17 cellular contexts compared by ENCODE assay signal in the genomic region with DNA sequence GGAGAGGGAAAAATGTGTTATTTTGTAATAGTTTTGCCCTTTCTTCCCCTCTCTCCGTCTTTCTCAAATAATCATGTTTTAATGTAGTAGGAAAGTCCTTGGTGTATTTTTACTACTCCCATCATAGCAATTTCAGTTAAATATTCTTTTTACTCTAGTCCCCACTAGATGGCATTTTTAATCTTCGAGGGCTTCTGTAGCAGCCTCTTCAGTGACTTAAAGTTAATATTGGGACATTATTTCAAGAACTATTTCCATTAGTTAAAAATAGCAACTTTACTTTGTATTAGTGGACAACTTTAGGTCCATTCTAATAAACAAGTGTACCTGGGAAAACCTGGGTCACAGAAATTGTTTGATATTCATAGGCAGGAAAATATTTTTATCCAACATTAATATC. TPM values are rescaled to one million over a fixed set of nuclear protein-coding genes. Genes with fewer than 3 reads are reported as not detected.
DNase-seq lines count a peak whose midpoint lies in the region; ATAC-seq and TF ChIP-seq lines count a peak whose summit lies in the region.
"Had no signal": no experiment of that assay in that cellular context is flagged by ENCODE, and none has a peak within 500 bp of the region (broad histone marks: within the 10 kb centered on the region; RNA-seq: fewer than 3 reads in every experiment).

No MANE protein-coding gene starts in this region.

- H3K4me3 ChIP-seq in AG10803 (ENCODE audit: low read length) (no peak overlapping the region), Karpas-422 (ENCODE audit: low read length) (no peak overlapping the region), adipocyte (ENCODE audit: low read length) (no peak overlapping the region)

- H3K4me1 ChIP-seq in Karpas-422 (ENCODE audit: low read length) (no peaks in the 10 kb centered on the region), adipocyte (ENCODE audit: control insufficient read depth, insufficient read depth, low read length) (no peaks in the 10 kb centered on the region)

- peak; percentile 21; the same call in 1 of the 2 replicates for TF ChIP-seq CTCF in AG10803 (conservative IDR thresholded peaks at IDR 0.05; ENCODE audit: low read length)

- H3K9me3 ChIP-seq in Karpas-422 (ENCODE audit: low read length), result no peaks in the 10 kb centered on the region
- H3K9me3 ChIP-seq in adipocyte (ENCODE audit: control insufficient read depth, low read length), result no peaks in the 10 kb centered on the region

- no peak for ATAC-seq in GM18907 (IDR thresholded peaks at IDR 0.05; ENCODE audit: unreplicated experiment)
- ATAC-seq: activated T-cell treated with anti-CD3 and anti-CD28 coated beads, Interleukin-2, amount 50 U/mL, for 4 hours had no signal

- H3K27me3 ChIP-seq in Karpas-422 (ENCODE audit: low read length), result no peaks in the 10 kb centered on the region
- no peaks in the 10 kb centered on the region for H3K27me3 ChIP-seq in adipocyte (replicated peaks; ENCODE audit: control insufficient read depth, insufficient read depth, low read length)

- no peak overlapping the region for H3K4me2 ChIP-seq in Karpas-422 (ENCODE audit: low read depth, low read length, poor library complexity, severe bottlenecking)

- no peak overlapping the region for H3K27ac ChIP-seq in Karpas-422 (ENCODE audit: low read length)

- peak; percentile 3 for DNase-seq in AG10803 (ENCODE audit: low read depth)
- peak; percentile 62 for DNase-seq in Karpas-422
- DNase-seq in adipocyte (ENCODE audit: low read depth), result peak; percentile 31
- peak; percentile 15 for DNase-seq in inferior parietal cortex (ENCODE audit: extremely low spot score)
- DNase-seq in GOT3 (lab: John Stamatoyannopoulos, UW), result no peak
- DNase-seq in stimulated activated naive CD4-positive, alpha-beta T cell treated with Interleukin-2 at 50 U/mL for 16 hours (lab: John Stamatoyannopoulos, UW), result no peak
- DNase-seq in NCI-H2107 treated with DMSO at 0.1 percent for 48 hours (lab: John Stamatoyannopoulos, UW; ENCODE audit: unreplicated experiment), result no peak
- DNase-seq: activated CD4-positive, CD25-positive, alpha-beta regulatory T cell; activated T-cell treated with anti-CD3 and anti-CD28 coated beads, Interleukin-2, amount 50 U/mL, for 4 hours; H9; islet precursor cell; NCI-H2081 had no signal

- H3K9me2 ChIP-seq in Karpas-422 (replicated peaks; ENCODE audit: insufficient read depth, low read length), result no peaks in the 10 kb centered on the region

- H2AFZ ChIP-seq in Karpas-422 (ENCODE audit: low read length), result no peak overlapping the region

- no peaks in the 10 kb centered on the region; the same call in 1 of the 2 replicates for H3K79me2 ChIP-seq in Karpas-422 (ENCODE audit: low read length)

- H3K36me3 ChIP-seq in Karpas-422 (ENCODE audit: insufficient read depth, low read length) (peaks cover 68% of the 10 kb centered on the region), adipocyte (ENCODE audit: control insufficient read depth, insufficient read depth, low read length, severe bottlenecking) (peaks cover 94% of the 10 kb centered on the region)

- no peak overlapping the region for H3K9ac ChIP-seq in Karpas-422 (ENCODE audit: low read length)
- no peak overlapping the region for H3K9ac ChIP-seq in adipocyte (ENCODE audit: low read length)

- H4K20me1 ChIP-seq in Karpas-422 (ENCODE audit: insufficient read depth, low read depth, low read length), result no peaks in the 10 kb centered on the region

RNA-seq across cellular contexts. Expression of a gene that starts 23.0 kb away (rescaled TPM):
- 26.5 and 63.3 TPM in 2 replicates for total RNA-seq in Karpas-422 (2014; rRNA removed; shearing (Covaris generic); ENCODE audit: low replicate concordance)

RNA-seq across cellular contexts. Expression of a gene that starts 33.2 kb away (rescaled TPM):
- total RNA-seq in Karpas-422 (2014; rRNA removed; shearing (Covaris generic); ENCODE audit: low replicate concordance), result not detected in 2 replicates
- total RNA-seq: activated T-cell treated with anti-CD3 and anti-CD28 coated beads, Interleukin-2, amount 50 U/mL, for 4 hours; cardiac septum; H9; RPMI7951 had no signal

RNA-seq across cellular contexts. Expression of a gene that starts 59.5 kb away (rescaled TPM):
- total RNA-seq in Karpas-422 (2014; rRNA removed; shearing (Covaris generic); ENCODE audit: low replicate concordance), result not detected in 2 replicates
- total RNA-seq: activated T-cell treated with anti-CD3 and anti-CD28 coated beads, Interleukin-2, amount 50 U/mL, for 4 hours; cardiac septum; CD4-positive, CD25-positive, alpha-beta regulatory T cell; fibroblast of lung; H9; RPMI7951 had no signal

Comparison
In these comparisons a context has a peak if more than half of its experiments do, and no peak if none do; other contexts are left out.
1. DNase-seq: peak in AG10803 (single experiment), Karpas-422 (single experiment), adipocyte (single experiment) and inferior parietal cortex (single experiment); none in GOT3 (single experiment), stimulated activated naive CD4-positive, alpha-beta T cell treated with Interleukin-2 at 50 U/mL for 16 hours (single experiment) and NCI-H2107 treated with DMSO at 0.1 percent for 48 hours (single experiment).